Comparison of ENCODE assay signal across 22 cellular contexts in genomic region chr12:49577589-49578315, GRCh38. TPM values are rescaled to one million over a fixed set of nuclear protein-coding genes. Genes with fewer than 3 reads are reported as not detected.
DNase-seq lines count a peak whose midpoint lies in the region; ATAC-seq and TF ChIP-seq lines count a peak whose summit lies in the region.
"Had no signal": no experiment of that assay in that cellular context is flagged by ENCODE, and none has a peak within 500 bp of the region (broad histone marks: within the 10 kb centered on the region; RNA-seq: fewer than 3 reads in every experiment).

No MANE protein-coding gene starts in this region.

- 70 to 78% (median 73%) methylated on average over 9 of the region's 9 CpGs for WGBS in ovary, 3 donors

- no peak overlapping the region for H3K27ac ChIP-seq in ovary
- H3K27ac ChIP-seq: 22Rv1, C4-2B, KMS-11 had no signal

- H3K9me3 ChIP-seq in T-helper 17 cell (ENCODE audit: control insufficient read depth, low read length, poor library complexity, severe bottlenecking) = no peaks in the 10 kb centered on the region
- no peaks in the 10 kb centered on the region for H3K9me3 ChIP-seq in ovary

- H3K36me3 Mint-ChIP-seq in T-helper 17 cell (ENCODE audit: low read depth) = peaks cover 11% of the 10 kb centered on the region
- peaks cover 28% of the 10 kb centered on the region for H3K36me3 Mint-ChIP-seq in endothelial cell (ENCODE audit: low read depth, unreplicated experiment)
- H3K36me3 Mint-ChIP-seq in nephron progenitor cell (ENCODE audit: low read depth) = peaks cover 41% of the 10 kb centered on the region

- peak overlapping the region; percentile 72 for H3K27ac Mint-ChIP-seq in T-helper 17 cell
- H3K27ac Mint-ChIP-seq in endothelial cell (ENCODE audit: unreplicated experiment) = no peak overlapping the region
- peak overlapping the region; percentile 59 for H3K27ac Mint-ChIP-seq in nephron progenitor cell
- H3K27ac Mint-ChIP-seq: B cell had no signal

- intact Hi-C loops in ovary (cut with DNase I) = no loop called here

- DNase-seq in NCI-H82 (lab: John Stamatoyannopoulos, UW) = peak; percentile 30
- DNase-seq in NCI-H82 treated with DMSO at 0.1 percent for 48 hours (lab: John Stamatoyannopoulos, UW; ENCODE audit: unreplicated experiment) = no peak
- no peak for DNase-seq in T-helper 17 cell
- no peak for DNase-seq in endothelial cell (ENCODE audit: low spot score)
- DNase-seq in nephron progenitor cell = no peak
- no peak for DNase-seq in ovary
- DNase-seq in G401 (ENCODE audit: low spot score) = no peak
- no peak for DNase-seq in epidermal melanocyte (ENCODE audit: insufficient read length, low spot score)
- DNase-seq: CD8-positive, alpha-beta memory T cell; DMS 273 treated with DMSO at 0.1 percent for 48 hours; DMS79 treated with DMSO at 0.1 percent for 48 hours; IMR-90; MM.1S; NCI-H2029; NCI-H2171 treated with DMSO at 0.1 percent for 48 hours; NCI-H345; NCI-H510A treated with DMSO at 0.1 percent for 48 hours had no signal

- no peak for TF ChIP-seq POLR2A in ovary (IDR thresholded peaks at IDR 0.05)

- no peaks in the 10 kb centered on the region for H3K27me3 ChIP-seq in ovary

- no peaks in the 10 kb centered on the region for H3K36me3 ChIP-seq in ovary

- peaks cover 26% of the 10 kb centered on the region for H3K4me1 Mint-ChIP-seq in T-helper 17 cell
- H3K4me1 Mint-ChIP-seq in endothelial cell (ENCODE audit: unreplicated experiment) = peaks cover 8% of the 10 kb centered on the region
- peaks cover 34% of the 10 kb centered on the region for H3K4me1 Mint-ChIP-seq in nephron progenitor cell

- in situ Hi-C loops in G401 (cut with HindIII; ENCODE audit: low sequenced_read_pairs) = no loop called here

- no peak for ATAC-seq in T-helper 17 cell
- ATAC-seq: HCT116 had no signal

- no peak for TF ChIP-seq CTCF in endothelial cell (IDR thresholded peaks at IDR 0.05; ENCODE audit: unreplicated experiment)
- TF ChIP-seq CTCF in nephron progenitor cell (IDR thresholded peaks at IDR 0.05) = no peak
- TF ChIP-seq CTCF in ovary (IDR thresholded peaks at IDR 0.05) = no peak

- H3K4me3 Mint-ChIP-seq in T-helper 17 cell (no peak overlapping the region), endothelial cell (ENCODE audit: unreplicated experiment) (peak overlapping the region; percentile 24), nephron progenitor cell (no peak overlapping the region)
- H3K4me3 Mint-ChIP-seq: B cell had no signal

- H3K9me3 Mint-ChIP-seq in endothelial cell (ENCODE audit: unreplicated experiment) = no peaks in the 10 kb centered on the region
- no peaks in the 10 kb centered on the region for H3K9me3 Mint-ChIP-seq in nephron progenitor cell
- H3K9me3 Mint-ChIP-seq: CD8-positive, alpha-beta memory T cell had no signal

- H3K4me3 ChIP-seq in ovary = no peak overlapping the region

- TF ChIP-seq EP300 in ovary (IDR thresholded peaks at IDR 0.05) = no peak

- peaks cover 5% of the 10 kb centered on the region for H3K4me1 ChIP-seq in ovary (ENCODE audit: insufficient read depth)

- H3K27me3 Mint-ChIP-seq in T-helper 17 cell (no peaks in the 10 kb centered on the region), endothelial cell (ENCODE audit: unreplicated experiment) (peaks cover 10% of the 10 kb centered on the region), nephron progenitor cell (ENCODE audit: low read depth, poor library complexity) (peaks cover 3% of the 10 kb centered on the region)
- H3K27me3 Mint-ChIP-seq: B cell; CD8-positive, alpha-beta memory T cell had no signal

RNA-seq across cellular contexts. Expression of gene MCRS1, which starts 9.8 kb away (rescaled TPM):
- total RNA-seq in T-helper 17 cell (10 to 100 TPM; 78.0 to 92.2 TPM), endothelial cell (ENCODE audit: unreplicated experiment) (60.8 TPM), ovary (10 to 100 TPM; 38.5 to 56.2 (median 39.5) TPM)
- 10 to 100 TPM; 14.7 to 40.3 TPM for polyA plus RNA-seq in ovary
- total RNA-seq in G401 (2014; rRNA removed; shearing (Covaris generic)) = 143 and 148 TPM in 2 replicates

RNA-seq across cellular contexts. Expression of gene FAM186B, which starts 27.7 kb away (rescaled TPM):
- total RNA-seq in T-helper 17 cell (under 1 TPM; 0.37 to 0.39 TPM), endothelial cell (ENCODE audit: unreplicated experiment) (1.9 TPM), ovary (1 to 10 TPM in 2 of 7 donors, under 1 TPM in 5; 0.11 to 1.5 (median 0.84) TPM)
- polyA plus RNA-seq in ovary = under 1 TPM; 0.38 to 0.46 TPM
- 0.06 TPM in 1 of 2 replicates, not detected in the other for total RNA-seq in G401 (2014; rRNA removed; shearing (Covaris generic))
- polyA plus RNA-seq: CD8-positive, alpha-beta memory T cell had no signal

RNA-seq across cellular contexts. Expression of gene KCNH3, which starts 38.9 kb away (rescaled TPM):
- total RNA-seq in T-helper 17 cell = 1 to 10 TPM; 2.7 to 3.1 TPM
- 0.15 TPM for total RNA-seq in endothelial cell (ENCODE audit: unreplicated experiment)
- 1 to 10 TPM in 2 of 7 donors, under 1 TPM in 4, not detected in 1; 0.13 to 5.9 (median 0.77) TPM for total RNA-seq in ovary
- under 1 TPM in 1 of 2 donors, not detected in 1; 0.27 TPM for polyA plus RNA-seq in ovary
- 1.7 TPM in 2 replicates for total RNA-seq in G401 (2014; rRNA removed; shearing (Covaris generic))
- total RNA-seq: IMR-90 had no signal

RNA-seq across cellular contexts. Expression of gene PRPF40B, which starts 45.6 kb away (rescaled TPM):
- total RNA-seq in T-helper 17 cell = 1 to 10 TPM; 5.6 to 7.1 TPM
- 9.2 TPM for total RNA-seq in endothelial cell (ENCODE audit: unreplicated experiment)
- total RNA-seq in ovary = 10 to 100 TPM; 29.8 to 72.6 (median 43.3) TPM
- 10 to 100 TPM; 13.4 to 31.4 TPM for polyA plus RNA-seq in ovary
- 11.2 and 16.4 TPM in 2 replicates for total RNA-seq in G401 (2014; rRNA removed; shearing (Covaris generic))
